Comparison of ENCODE assay signal across 27 cellular contexts in the genomic region with DNA sequence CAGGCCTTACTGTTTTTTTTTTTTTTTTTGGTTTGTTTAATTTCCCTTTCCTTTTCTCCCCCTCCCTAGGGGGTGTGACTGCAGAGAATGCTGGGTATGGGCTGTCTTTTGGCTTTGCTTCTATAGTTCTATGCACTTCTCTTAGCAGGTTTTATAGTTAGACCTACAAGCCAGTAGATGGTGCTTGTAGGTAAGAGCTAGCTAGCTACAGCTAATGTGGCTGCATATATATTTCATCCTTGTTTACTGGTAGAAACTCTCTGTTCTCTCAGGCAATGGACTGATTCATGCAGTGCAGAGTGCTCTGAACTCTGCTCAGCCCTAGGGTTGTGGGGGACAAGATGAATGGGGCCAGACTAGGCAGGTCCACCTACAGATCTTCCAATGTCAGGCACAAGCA.
"Had no signal": no experiment of that assay in that cellular context is flagged by ENCODE, and none has a peak within 500 bp of the region (broad histone marks: within the 10 kb centered on the region; RNA-seq: fewer than 3 reads in every experiment).

No MANE protein-coding gene starts in this region.

- H3K36me3 ChIP-seq: gastrocnemius medialis, neural progenitor cell, right lobe of liver, suprapubic skin, thyroid gland, vagina had no signal

- H3K27me3 ChIP-seq: gastrocnemius medialis, neural progenitor cell, right lobe of liver, suprapubic skin, thyroid gland, vagina had no signal

- H3K27ac ChIP-seq: coronary artery, gastrocnemius medialis, neural progenitor cell, parathyroid adenoma, right lobe of liver, suprapubic skin, thyroid gland, vagina had no signal

- H3K9ac ChIP-seq: neural progenitor cell, parathyroid adenoma had no signal

- H3K4me3 Mint-ChIP-seq: mesothelial cell of epicardium; naive B cell; natural killer cell treated with Interleukin-12 subunit alpha and Interleukin-12 subunit beta and Interleukin-15 and Interleukin-18, amount 100 ng/mL, for 72 hours; neural progenitor cell; stimulated activated naive CD8-positive, alpha-beta T cell treated with anti-CD3 and anti-CD28 coated beads, Interleukin-15, amount 100 ng/mL, for 72 hours had no signal

- H3K4me1 Mint-ChIP-seq: naive B cell; stimulated activated naive CD8-positive, alpha-beta T cell treated with anti-CD3 and anti-CD28 coated beads, Interleukin-15, amount 100 ng/mL, for 72 hours had no signal

- H3K27me3 Mint-ChIP-seq: naive B cell; progenitor cell of endocrine pancreas; stimulated activated naive CD8-positive, alpha-beta T cell treated with anti-CD3 and anti-CD28 coated beads, Interleukin-15, amount 100 ng/mL, for 72 hours had no signal

- H3K4me1 ChIP-seq: gastrocnemius medialis, neural progenitor cell, parathyroid adenoma, right lobe of liver, suprapubic skin, thyroid gland, vagina had no signal

- H3K36me3 Mint-ChIP-seq: mesothelial cell of epicardium, naive B cell, neural progenitor cell had no signal

- H3K9me3 ChIP-seq: gastrocnemius medialis, mucosa of descending colon, right lobe of liver, suprapubic skin, thyroid gland, vagina had no signal

- DNase-seq: dermis blood vessel endothelial cell; effector memory CD4-positive, alpha-beta T cell; gastrocnemius medialis; head of caudate nucleus; kidney; mesenchymal stem cell; mucosa of descending colon; naive B cell; right lobe of liver; stimulated activated CD4-positive, alpha-beta T cell treated with anti-CD3 and anti-CD28 coated beads, Interleukin-12 subunit alpha, Interleukin-12 subunit beta, amount 100 ng/mL, for 4 hours; stimulated activated CD4-positive, alpha-beta T cell treated with anti-CD3 and anti-CD28 coated beads, Interleukin-1b, Interleukin-23, amount 100 ng/mL, for 48 hours; stimulated activated CD4-positive, alpha-beta T cell treated with anti-CD3 and anti-CD28 coated beads, Interleukin-4, amount 100 ng/mL, for 1 hour; stimulated activated CD8-positive, alpha-beta memory T cell treated with anti-CD3 and anti-CD28 coated beads, Interleukin-4, amount 100 ng/mL, for 48 hours; stimulated activated naive CD4-positive, alpha-beta T cell; stimulated activated naive CD8-positive, alpha-beta T cell treated with anti-CD3 and anti-CD28 coated beads, Interleukin-15, amount 100 ng/mL, for 72 hours; thyroid gland; trophoblast cell had no signal

- H3K4me3 ChIP-seq: coronary artery, gastrocnemius medialis, mucosa of descending colon, neural progenitor cell, right lobe of liver, smooth muscle cell, suprapubic skin, thyroid gland, vagina had no signal

- ATAC-seq: gastrocnemius medialis; mucosa of descending colon; stimulated activated naive CD8-positive, alpha-beta T cell treated with anti-CD3 and anti-CD28 coated beads, Interleukin-15, amount 100 ng/mL, for 72 hours had no signal

- H3K27ac Mint-ChIP-seq: mesothelial cell of epicardium; naive B cell; natural killer cell treated with Interleukin-12 subunit alpha and Interleukin-12 subunit beta and Interleukin-15 and Interleukin-18, amount 100 ng/mL, for 72 hours; neural progenitor cell; progenitor cell of endocrine pancreas; stimulated activated naive CD8-positive, alpha-beta T cell treated with anti-CD3 and anti-CD28 coated beads, Interleukin-15, amount 100 ng/mL, for 72 hours had no signal

- FAIRE-seq: endometrium, kidney had no signal
